In genomic region chr2:204258900-204259299, GRCh38 we compare ENCODE assay signal across 20 cellular contexts.
"Had no signal": no experiment of that assay in that cellular context is flagged by ENCODE, and none has a peak within 500 bp of the region (broad histone marks: within the 10 kb centered on the region; RNA-seq: fewer than 3 reads in every experiment).

No MANE protein-coding gene starts in this region.

- ATAC-seq: activated CD4-positive, CD25-positive, alpha-beta regulatory T cell treated with anti-CD3 and anti-CD28 coated beads, Interleukin-2, amount 50 U/mL, for 24 hours; natural killer cell treated with Interleukin-12 subunit alpha and Interleukin-12 subunit beta and Interleukin-15 and Interleukin-18, amount 100 ng/mL, for 72 hours; psoas muscle had no signal

- H3K9me3 Mint-ChIP-seq: activated naive CD8-positive, alpha-beta T cell treated with anti-CD3 and anti-CD28 coated beads for 36 hours; activated T-helper 1 cell treated with anti-CD3 and anti-CD28 coated beads, Interleukin-12 subunit alpha, Interleukin-12 subunit beta, Interleukin-2, Interleukin-4 antibody, amounts not matched to agents 30 ng/mL and 10 ng/mL and 1 ng/mL, durations not matched to agents 14 hours and 24 hours and 36 hours; central memory CD8-positive, alpha-beta T cell; natural killer cell treated with Interleukin-12 subunit alpha and Interleukin-12 subunit beta and Interleukin-15 and Interleukin-18, amount 100 ng/mL, for 72 hours had no signal

- H3K4me3 Mint-ChIP-seq: activated naive CD8-positive, alpha-beta T cell treated with anti-CD3 and anti-CD28 coated beads for 36 hours; activated T-helper 1 cell treated with anti-CD3 and anti-CD28 coated beads, Interleukin-12 subunit alpha, Interleukin-12 subunit beta, Interleukin-2, Interleukin-4 antibody, amounts not matched to agents 30 ng/mL and 10 ng/mL and 1 ng/mL, durations not matched to agents 14 hours and 24 hours and 36 hours; brain; central memory CD8-positive, alpha-beta T cell; natural killer cell treated with Interleukin-12 subunit alpha and Interleukin-12 subunit beta and Interleukin-15 and Interleukin-18, amount 100 ng/mL, for 72 hours had no signal

- H3K27ac Mint-ChIP-seq: activated naive CD8-positive, alpha-beta T cell treated with anti-CD3 and anti-CD28 coated beads for 36 hours; activated T-helper 1 cell treated with anti-CD3 and anti-CD28 coated beads, Interleukin-12 subunit alpha, Interleukin-12 subunit beta, Interleukin-2, Interleukin-4 antibody, amounts not matched to agents 30 ng/mL and 10 ng/mL and 1 ng/mL, durations not matched to agents 14 hours and 24 hours and 36 hours; natural killer cell treated with Interleukin-12 subunit alpha and Interleukin-12 subunit beta and Interleukin-15 and Interleukin-18, amount 100 ng/mL, for 72 hours had no signal

- H3K4me1 Mint-ChIP-seq: activated naive CD8-positive, alpha-beta T cell treated with anti-CD3 and anti-CD28 coated beads for 36 hours; central memory CD8-positive, alpha-beta T cell had no signal

- DNase-seq: activated CD4-positive, alpha-beta T cell treated with anti-CD3 and anti-CD28 coated beads, Interleukin-2, amount 50 U/mL, for 1 hour; activated CD8-positive, alpha-beta memory T cell treated with anti-CD3 and anti-CD28 coated beads for 24 hours; activated naive CD8-positive, alpha-beta T cell treated with anti-CD3 and anti-CD28 coated beads for 36 hours; amygdala; hippocampal formation; kidney; mesenchymal stem cell; psoas muscle; sigmoid colon; stimulated activated CD4-positive, alpha-beta T cell treated with anti-CD3 and anti-CD28 coated beads, Interleukin-1b, Interleukin-23, amount 100 ng/mL, for 48 hours; stomach; T-helper 9 cell had no signal

- H3K27me3 ChIP-seq: esophagus muscularis mucosa, sigmoid colon, stomach had no signal

- H3K4me1 ChIP-seq: psoas muscle had no signal

- H3K4me3 ChIP-seq: coronary artery, esophagus muscularis mucosa, psoas muscle, sigmoid colon, stomach, thoracic aorta had no signal

- H3K27ac ChIP-seq: coronary artery, esophagus muscularis mucosa, psoas muscle, sigmoid colon, stomach, thoracic aorta had no signal

- H3K36me3 ChIP-seq: esophagus muscularis mucosa, sigmoid colon, stomach, thoracic aorta had no signal

- H3K36me3 Mint-ChIP-seq: activated naive CD8-positive, alpha-beta T cell treated with anti-CD3 and anti-CD28 coated beads for 36 hours; brain; natural killer cell treated with Interleukin-12 subunit alpha and Interleukin-12 subunit beta and Interleukin-15 and Interleukin-18, amount 100 ng/mL, for 72 hours had no signal

- H3K9me3 ChIP-seq: esophagus muscularis mucosa, psoas muscle, sigmoid colon, stomach, thoracic aorta had no signal
